In genomic region chr19:21568816-21569496, GRCh38 we compare ENCODE assay signal across 8 cellular contexts.
A peak's percentile ranks its signal among the peaks of the same experiment; 100 is the strongest.
DNase-seq lines count a peak whose midpoint lies in the region; ATAC-seq and TF ChIP-seq lines count a peak whose summit lies in the region.

No MANE protein-coding gene starts in this region.

- H3K36me3 ChIP-seq in Peyer's patch, result no peaks in the 10 kb centered on the region
- peaks cover 0 to 4% (median 0%) of the 10 kb centered on the region in 9 donors for H3K36me3 ChIP-seq in heart left ventricle
- H3K36me3 ChIP-seq in gastrocnemius medialis, result peaks cover 0 to 3% of the 10 kb centered on the region in 2 donors

- H3K27me3 ChIP-seq in Peyer's patch, result no peaks in the 10 kb centered on the region
- no peaks in the 10 kb centered on the region for H3K27me3 ChIP-seq in heart left ventricle
- H3K27me3 ChIP-seq in gastrocnemius medialis, result no peaks in the 10 kb centered on the region

- in situ Hi-C loops in gastrocnemius medialis (cut with MboI; ENCODE audit: low sequenced_read_pairs in 4 of 4), result no loop called here

- DNase-seq in Peyer's patch (peak; percentile 63 to 91 (median 82)), heart left ventricle (peak; percentile 91 to 97 (median 92)), gastrocnemius medialis (peak; percentile 63 to 92)
- DNase-seq in activated naive CD4-positive, alpha-beta T cell treated with anti-CD3 and anti-CD28 coated beads, Interleukin-2, amount 50 U/mL, for 16 hours, result peak; percentile 69

- ATAC-seq in GM19324 (IDR thresholded peaks at IDR 0.05; ENCODE audit: low FRiP score, unreplicated experiment) (peak; percentile 92), heart left ventricle (peak; percentile 99), gastrocnemius medialis (peak; percentile 93 to 94), HG03460 (IDR thresholded peaks at IDR 0.05; ENCODE audit: unreplicated experiment) (no peak), GM21717 (IDR thresholded peaks at IDR 0.05; ENCODE audit: unreplicated experiment) (no peak), GM21825 (IDR thresholded peaks at IDR 0.05; ENCODE audit: unreplicated experiment) (no peak)

- peak overlapping the region; percentile 23 to 46 (median 44) for H3K4me3 ChIP-seq in Peyer's patch
- peak overlapping the region; percentile 15 to 79 (median 53) for H3K4me3 ChIP-seq in heart left ventricle
- H3K4me3 ChIP-seq in gastrocnemius medialis, result peak overlapping the region in 3 of 4 donors; percentile 29 to 76 (median 45)

- no peak for TF ChIP-seq CTCF in Peyer's patch (IDR thresholded peaks at IDR 0.05)
- TF ChIP-seq CTCF in heart left ventricle (IDR thresholded peaks at IDR 0.05), result no peak
- TF ChIP-seq CTCF in gastrocnemius medialis (IDR thresholded peaks at IDR 0.05 in 4 of 5, conservative IDR thresholded peaks at IDR 0.05 in 1 of 5), result no peak

- H3K9me3 ChIP-seq in Peyer's patch (peaks cover 0 to 31% (median 0%) of the 10 kb centered on the region in 4 donors), heart left ventricle (peaks cover 0 to 49% (median 0%) of the 10 kb centered on the region in 12 donors), gastrocnemius medialis (peaks cover 0 to 4% (median 0%) of the 10 kb centered on the region in 3 donors)

- 30 to 68% (median 48%) methylated on average over 19 to 21 of the region's 21 CpGs for WGBS in heart left ventricle, 4 donors

- intact Hi-C loops in heart left ventricle (cut with DNase I), result loop anchor here in 2 of 10 donors (5.0 to 10.0 kb wide), 3 partner anchors 64 to 283 kb away; partner anchors contain the start of gene ZNF429 (in 1 of the 2)
- intact Hi-C loops in gastrocnemius medialis (cut with DNase I; ENCODE audit: low total_unique reads), result no loop called here

- H3K4me1 ChIP-seq in Peyer's patch, result no peaks in the 10 kb centered on the region
- peaks cover 0 to 31% (median 2%) of the 10 kb centered on the region in 12 donors for H3K4me1 ChIP-seq in heart left ventricle
- H3K4me1 ChIP-seq in gastrocnemius medialis, result no peaks in the 10 kb centered on the region

- H3K27ac ChIP-seq in Peyer's patch (peak overlapping the region in 3 of 4 donors; percentile 34 to 73 (median 55)), heart left ventricle (peak overlapping the region in 10 of 12 donors; percentile 8 to 89 (median 72)), gastrocnemius medialis (peak overlapping the region in 3 of 4 donors; percentile 41 to 87 (median 79))

- TF ChIP-seq POLR2A in Peyer's patch (IDR thresholded peaks at IDR 0.05), result peak in 1 of 2 donors; percentile 26
- peak in 1 of 2 donors; percentile 32 for TF ChIP-seq POLR2A in heart left ventricle (IDR thresholded peaks at IDR 0.05)
- peak; percentile 22 to 72 for TF ChIP-seq POLR2A in gastrocnemius medialis (IDR thresholded peaks at IDR 0.05)

Comparison
In these comparisons a context has a peak if more than half of its experiments do, and no peak if none do; other contexts are left out.
1. ATAC-seq: peak in GM19324 (single experiment), heart left ventricle (4 of 4) and gastrocnemius medialis (2 of 2); none in HG03460 (single experiment), GM21717 (single experiment) and GM21825 (single experiment).
2. Peak in every context shown above with its lines, with median percentiles within 50 percentile points of each other: DNase-seq, H3K27ac ChIP-seq and H3K4me3 ChIP-seq.